19 cellular contexts compared by ENCODE assay signal in genomic region chr10:69414036-69415018, GRCh38. TPM values are rescaled to one million over a fixed set of nuclear protein-coding genes. Genes with fewer than 3 reads are reported as not detected.
"Had no signal": no experiment of that assay in that cellular context is flagged by ENCODE, and none has a peak within 500 bp of the region (broad histone marks: within the 10 kb centered on the region; RNA-seq: fewer than 3 reads in every experiment).

No MANE protein-coding gene starts in this region.

- H2AFZ ChIP-seq: hepatocyte had no signal

- H3K4me3 ChIP-seq: coronary artery, hepatocyte, left lung, lung had no signal

- H3K4me2 ChIP-seq: hepatocyte had no signal

- H3K27me3 ChIP-seq: hepatocyte, left lung had no signal

- H3K9me3 ChIP-seq: left lung had no signal

- H3K4me1 ChIP-seq: foreskin keratinocyte had no signal

- ATAC-seq: activated CD4-positive, CD25-positive, alpha-beta regulatory T cell treated with anti-CD3 and anti-CD28 coated beads, Interleukin-2, amount 50 U/mL, for 24 hours; activated T-cell treated with anti-CD3 and anti-CD28 coated beads, Interleukin-2, amount 50 U/mL, for 72 hours; foreskin keratinocyte; left lung; T-cell had no signal

- DNase-seq: activated effector memory CD4-positive, alpha-beta T cell treated with Interleukin-2 at 50 U/mL for 16 hours; activated naive CD4-positive, alpha-beta T cell treated with anti-CD3 and anti-CD28 coated beads for 36 hours; activated naive CD8-positive, alpha-beta T cell treated with anti-CD3 and anti-CD28 coated beads, Interleukin-2, amount 10 ng/mL, durations not matched to agents 7 days and 5 days; amniotic stem cell; foreskin keratinocyte; stimulated activated CD4-positive, alpha-beta T cell treated with anti-CD3 and anti-CD28 coated beads, Interleukin-12 subunit alpha, Interleukin-12 subunit beta, amount 100 ng/mL, for 4 hours; T-cell had no signal

- H3K36me3 ChIP-seq: left lung had no signal

- H3K79me2 ChIP-seq: hepatocyte had no signal

- H3K27ac ChIP-seq: coronary artery, epithelial cell of prostate, foreskin keratinocyte, hepatocyte, left lung, VCaP had no signal

RNA-seq across cellular contexts. Expression of gene TACR2, which starts 2.4 kb away (rescaled TPM):
- total RNA-seq: activated CD4-positive, alpha-beta memory T cell treated with anti-CD3 and anti-CD28 coated beads, Interleukin-2, amount 10 ng/mL, durations not matched to agents 7 days and 5 days; activated CD4-positive, alpha-beta T cell treated with anti-CD3 and anti-CD28 coated beads, Interleukin-2, amount 10 ng/mL, durations not matched to agents 24 days and 14 days; activated naive CD4-positive, alpha-beta T cell treated with anti-CD3 and anti-CD28 coated beads for 36 hours; activated naive CD8-positive, alpha-beta T cell treated with anti-CD3 and anti-CD28 coated beads, Interleukin-2, amount 10 ng/mL, durations not matched to agents 7 days and 5 days; activated T-cell treated with anti-CD3 and anti-CD28 coated beads, Interleukin-2, amount 50 U/mL, for 72 hours; endodermal cell; foreskin keratinocyte; kidney epithelial cell; T-cell had no signal
- polyA plus RNA-seq: hepatocyte had no signal
